In the genomic region with DNA sequence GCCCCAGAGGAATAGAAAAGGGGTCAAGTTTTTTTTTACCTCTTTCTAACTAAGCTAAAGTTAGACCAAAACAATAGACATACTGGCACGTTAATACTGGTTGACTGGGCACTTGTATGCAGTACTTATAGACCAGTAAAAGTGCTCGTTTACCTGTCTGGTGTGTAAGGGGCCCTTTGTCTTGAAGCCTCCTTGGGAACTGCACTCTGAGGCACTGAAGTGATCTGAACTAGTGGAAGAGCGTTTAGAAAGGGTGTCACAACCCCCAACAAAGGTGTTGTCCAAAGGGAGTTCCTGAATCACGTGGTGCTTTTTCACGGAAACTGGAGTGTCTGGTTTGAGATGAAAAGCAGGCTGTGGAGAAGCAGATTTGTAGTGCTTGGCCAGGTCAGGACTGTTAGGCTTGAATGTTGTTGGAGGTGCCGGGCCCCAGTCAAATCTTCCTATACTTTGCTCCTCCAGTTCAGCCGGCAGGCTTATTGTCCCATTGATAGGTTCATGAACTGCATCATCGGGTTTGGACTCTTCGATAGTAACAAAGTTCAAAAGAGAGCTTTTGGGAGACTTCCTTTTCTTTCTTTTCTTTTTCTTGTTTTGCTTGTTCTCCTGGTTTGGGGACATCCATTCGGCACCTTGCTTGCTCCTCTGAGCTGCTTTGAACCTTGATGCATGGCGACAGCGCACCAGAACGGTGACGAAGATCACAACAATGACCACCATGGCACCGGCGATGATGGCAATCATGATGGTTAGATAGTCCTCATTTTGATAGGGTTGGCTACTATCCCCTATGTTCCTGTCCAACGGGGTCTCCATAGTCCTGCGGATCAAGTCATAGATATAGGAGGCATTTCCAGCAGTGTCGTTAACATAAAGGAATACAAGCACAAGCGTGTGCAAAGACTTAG, we compare ENCODE assay signal across 23 cellular contexts. TPM values are rescaled to one million over a fixed set of nuclear protein-coding genes. Genes with fewer than 3 reads are reported as not detected.
DNase-seq lines count a peak whose midpoint lies in the region; ATAC-seq and TF ChIP-seq lines count a peak whose summit lies in the region.
"Had no signal": no experiment of that assay in that cellular context is flagged by ENCODE, and none has a peak within 500 bp of the region (broad histone marks: within the 10 kb centered on the region; RNA-seq: fewer than 3 reads in every experiment).

No MANE protein-coding gene starts in this region.

- H3K79me2 ChIP-seq in neural cell (replicated peaks; ENCODE audit: insufficient read depth, low read length), result peaks cover 11% of the 10 kb centered on the region

- no peak for TF ChIP-seq CTCF in heart left ventricle (IDR thresholded peaks at IDR 0.05)
- no peak for TF ChIP-seq CTCF in right atrium auricular region (IDR thresholded peaks at IDR 0.05)
- no peak for TF ChIP-seq CTCF in choroid plexus epithelial cell (conservative IDR thresholded peaks at IDR 0.05; ENCODE audit: low read depth, low read length)
- no peak for TF ChIP-seq CTCF in neural cell (IDR thresholded peaks at IDR 0.05; ENCODE audit: poor library complexity, severe bottlenecking)
- TF ChIP-seq CTCF in thoracic aorta (IDR thresholded peaks at IDR 0.05), result no peak
- no peak for TF ChIP-seq CTCF in HFFc6 (IDR thresholded peaks at IDR 0.05)

- H3K36me3 ChIP-seq in heart left ventricle (no peaks in the 10 kb centered on the region), right atrium auricular region (no peaks in the 10 kb centered on the region), neural cell (ENCODE audit: insufficient read depth, low read length) (no peaks in the 10 kb centered on the region), thoracic aorta (no peaks in the 10 kb centered on the region), SJCRH30 (no peaks in the 10 kb centered on the region)
- H3K36me3 ChIP-seq: upper lobe of right lung had no signal

- no peak for TF ChIP-seq RAD21 in neural cell (conservative IDR thresholded peaks at IDR 0.05)

- H3K36me3 Mint-ChIP-seq in HFFc6 (ENCODE audit: low read depth), result no peaks in the 10 kb centered on the region
- H3K36me3 Mint-ChIP-seq: activated naive CD8-positive, alpha-beta T cell; CD8-positive, alpha-beta T cell; natural killer cell treated with Interleukin-12 subunit alpha and Interleukin-12 subunit beta and Interleukin-15 and Interleukin-18, amount 100 ng/mL, for 72 hours; stimulated activated memory B cell treated with anti-CD40 and anti-IgM and Interleukin-4, amounts not matched to agents 10 μg/mL and 1 μg/mL and 100 μg/mL, for 72 hours had no signal

- ATAC-seq in heart left ventricle (no peak), thoracic aorta (ENCODE audit: insufficient number of reproducible peaks, low FRiP score, low read depth) (no peak), GM18498 (IDR thresholded peaks at IDR 0.05; ENCODE audit: unreplicated experiment) (no peak)
- ATAC-seq: CD8-positive, alpha-beta T cell; esophagus mucosa; natural killer cell treated with Interleukin-12 subunit alpha and Interleukin-12 subunit beta and Interleukin-15 and Interleukin-18, amount 100 ng/mL, for 72 hours; stimulated activated memory B cell treated with anti-CD40 and anti-IgM and Interleukin-4, amounts not matched to agents 10 μg/mL and 1 μg/mL and 100 μg/mL, for 72 hours; upper lobe of right lung had no signal

- peaks cover 29% of the 10 kb centered on the region for H3K4me1 Mint-ChIP-seq in HFFc6 (ENCODE audit: low read depth)

- H3K9me3 ChIP-seq in heart left ventricle, result no peaks in the 10 kb centered on the region
- H3K9me3 ChIP-seq in right atrium auricular region, result no peaks in the 10 kb centered on the region
- H3K9me3 ChIP-seq in neural cell (ENCODE audit: low read length), result no peaks in the 10 kb centered on the region
- H3K9me3 ChIP-seq in thoracic aorta, result no peaks in the 10 kb centered on the region
- no peaks in the 10 kb centered on the region for H3K9me3 ChIP-seq in SJCRH30 (replicated peaks)
- H3K9me3 ChIP-seq: upper lobe of right lung had no signal

- no peak overlapping the region for H3K9ac ChIP-seq in neural cell (ENCODE audit: low read length)

- no peak overlapping the region for H3K4me2 ChIP-seq in neural cell (ENCODE audit: low read length)

- H3K27me3 ChIP-seq in heart left ventricle (peaks cover 0 to 10% (median 0%) of the 10 kb centered on the region in 9 donors), right atrium auricular region (no peaks in the 10 kb centered on the region), neural cell (ENCODE audit: insufficient read depth, low read depth, low read length) (no peaks in the 10 kb centered on the region), thoracic aorta (replicated peaks; ENCODE audit: insufficient read depth) (no peaks in the 10 kb centered on the region), SJCRH30 (no peaks in the 10 kb centered on the region)
- H3K27me3 ChIP-seq: upper lobe of right lung had no signal

- intact Hi-C loops in heart left ventricle (cut with DNase I), result loop anchor here (5.0 to 10.0 kb wide), 13 partner anchors 138 to 1571 kb away; no protein-coding TSS in a partner anchor

- H3K27ac ChIP-seq in heart left ventricle, result no peak overlapping the region
- no peak overlapping the region for H3K27ac ChIP-seq in right atrium auricular region
- H3K27ac ChIP-seq in neural cell (ENCODE audit: low read length), result no peak overlapping the region
- H3K27ac ChIP-seq in thoracic aorta, result no peak overlapping the region
- no peak overlapping the region for H3K27ac ChIP-seq in SJCRH30
- H3K27ac ChIP-seq: upper lobe of right lung, VCaP had no signal

- no peak for TF ChIP-seq EP300 in neural cell (conservative IDR thresholded peaks at IDR 0.05; ENCODE audit: poor library complexity, severe bottlenecking)

- H3K9me3 Mint-ChIP-seq in HFFc6, result no peaks in the 10 kb centered on the region
- H3K9me3 Mint-ChIP-seq: activated T-cell treated with anti-CD3 and anti-CD28 coated beads, Interleukin-2, amount 50 U/mL, for 24 hours; CD8-positive, alpha-beta T cell; natural killer cell treated with Interleukin-12 subunit alpha and Interleukin-12 subunit beta and Interleukin-15 and Interleukin-18, amount 100 ng/mL, for 72 hours; stimulated activated memory B cell treated with anti-CD40 and anti-IgM and Interleukin-4, amounts not matched to agents 10 μg/mL and 1 μg/mL and 100 μg/mL, for 72 hours had no signal

- no peak overlapping the region for H3K4me3 Mint-ChIP-seq in HFFc6
- H3K4me3 Mint-ChIP-seq: activated naive CD8-positive, alpha-beta T cell; activated T-cell treated with anti-CD3 and anti-CD28 coated beads, Interleukin-2, amount 50 U/mL, for 24 hours; CD8-positive, alpha-beta T cell; natural killer cell treated with Interleukin-12 subunit alpha and Interleukin-12 subunit beta and Interleukin-15 and Interleukin-18, amount 100 ng/mL, for 72 hours; stimulated activated memory B cell treated with anti-CD40 and anti-IgM and Interleukin-4, amounts not matched to agents 10 μg/mL and 1 μg/mL and 100 μg/mL, for 72 hours had no signal

- no peak overlapping the region for H2AFZ ChIP-seq in neural cell (ENCODE audit: low read depth, low read length)

- H3K4me1 ChIP-seq in heart left ventricle, result peaks cover 0 to 52% (median 8%) of the 10 kb centered on the region in 12 donors
- H3K4me1 ChIP-seq in right atrium auricular region, result peaks cover 0 to 32% of the 10 kb centered on the region in 2 donors
- peaks cover 11 to 20% of the 10 kb centered on the region in 2 donors for H3K4me1 ChIP-seq in thoracic aorta (ENCODE audit: control insufficient read depth in 1 of 2, low read depth in 2 of 2)
- peaks cover 6% of the 10 kb centered on the region for H3K4me1 ChIP-seq in SJCRH30
- H3K4me1 ChIP-seq: upper lobe of right lung had no signal

- H3K27me3 Mint-ChIP-seq in HFFc6 (ENCODE audit: insufficient read depth), result no peaks in the 10 kb centered on the region
- H3K27me3 Mint-ChIP-seq: stimulated activated memory B cell treated with anti-CD40 and anti-IgM and Interleukin-4, amounts not matched to agents 10 μg/mL and 1 μg/mL and 100 μg/mL, for 72 hours had no signal

- no peaks in the 10 kb centered on the region for H4K20me1 ChIP-seq in neural cell (ENCODE audit: insufficient read depth)

- H3K27ac Mint-ChIP-seq in HFFc6, result no peak overlapping the region
- H3K27ac Mint-ChIP-seq: activated naive CD8-positive, alpha-beta T cell; activated T-cell treated with anti-CD3 and anti-CD28 coated beads, Interleukin-2, amount 50 U/mL, for 24 hours; CD8-positive, alpha-beta T cell; natural killer cell treated with Interleukin-12 subunit alpha and Interleukin-12 subunit beta and Interleukin-15 and Interleukin-18, amount 100 ng/mL, for 72 hours; stimulated activated memory B cell treated with anti-CD40 and anti-IgM and Interleukin-4, amounts not matched to agents 10 μg/mL and 1 μg/mL and 100 μg/mL, for 72 hours had no signal

- H3K4me3 ChIP-seq in heart left ventricle (peak overlapping the region in 7 of 12 donors; percentile 40 to 80 (median 46)), right atrium auricular region (no peak overlapping the region), choroid plexus epithelial cell (ENCODE audit: low read depth, low read length) (peak overlapping the region; percentile 9), neural cell (ENCODE audit: low read length) (peak overlapping the region; percentile 81), thoracic aorta (peak overlapping the region; percentile 29), SJCRH30 (no peak overlapping the region)
- H3K4me3 ChIP-seq: upper lobe of right lung had no signal

- TF ChIP-seq POLR2A in heart left ventricle (IDR thresholded peaks at IDR 0.05), result no peak

- no peak for DNase-seq in heart left ventricle
- DNase-seq in right atrium auricular region (ENCODE audit: low spot score), result no peak
- DNase-seq in choroid plexus epithelial cell (ENCODE audit: low read depth), result no peak
- DNase-seq in thoracic aorta (ENCODE audit: low spot score), result no peak
- no peak for DNase-seq in HFFc6
- DNase-seq in SJCRH30, result no peak
- DNase-seq: ACHN; activated CD4-positive, alpha-beta T cell treated with anti-CD3 and anti-CD28 coated beads, Interleukin-2, amount 50 U/mL, for 48 hours; activated T-cell treated with anti-CD3 and anti-CD28 coated beads, Interleukin-2, amount 50 U/mL, for 24 hours; CD8-positive, alpha-beta T cell; DMS79 treated with DMSO at 0.1 percent for 48 hours; mesendoderm; NCI-H146; NCI-H446; stimulated activated CD4-positive, alpha-beta T cell treated with anti-CD3 and anti-CD28 coated beads, Interleukin-15, amount 100 ng/mL, for 24 hours; upper lobe of right lung had no signal

- 76 to 84% (median 80%) methylated on average over 20 of the region's 20 CpGs for WGBS in heart left ventricle, 4 donors

- no peaks in the 10 kb centered on the region for H3K9me2 ChIP-seq in neural cell (ENCODE audit: insufficient read depth, low read length)

- H3F3A ChIP-seq in neural cell (ENCODE audit: insufficient read depth, low read length, poor library complexity, severe bottlenecking), result no peaks in the 10 kb centered on the region

TF ChIP-seq in neural cell, 6 proteins besides CTCF, POLR2A, EP300 and RAD21 (continues in another document):
- no peak for TF ChIP-seq POLR2AphosphoS5 (IDR thresholded peaks at IDR 0.05)

RNA-seq across cellular contexts. Expression of a gene that starts 4.6 kb away (rescaled TPM):
- total RNA-seq in heart left ventricle (10 to 100 TPM; 13.6 to 26.9 (median 21.6) TPM), right atrium auricular region (10 to 100 TPM; 19.4 to 28.7 TPM), thoracic aorta (10 to 100 TPM; 12.3 to 15.3 TPM)
- polyA plus RNA-seq in heart left ventricle (10 to 100 TPM in 1 of 2 donors, 1 to 10 TPM in 1; 3.0 to 39.6 TPM), neural cell (3.5 and 4.6 TPM in 2 replicates)
- polyA minus RNA-seq in neural cell, result 32.4 and 35.9 TPM in 2 replicates
- 1 to 10 TPM; 2.0 to 6.7 (median 2.6) TPM for total RNA-seq in HFFc6 (2021; fragmentation: NEBNext Ultra II Directional; extraction: Animal tissue kit (Norgen Biotek cat#: 25700))
- total RNA-seq in SJCRH30 (2014; rRNA removed; shearing (Covaris generic)), result 4.2 and 5.6 TPM in 2 replicates

Comparison
In these comparisons a context has a peak if more than half of its experiments do, and no peak if none do; other contexts are left out.
1. H3K4me3 ChIP-seq: peak in heart left ventricle (7 of 12), choroid plexus epithelial cell (single experiment), neural cell (single experiment) and thoracic aorta (single experiment); none in right atrium auricular region (0 of 2) and SJCRH30 (single experiment).